Comparison of ENCODE assay signal across 18 cellular contexts in the genomic region with DNA sequence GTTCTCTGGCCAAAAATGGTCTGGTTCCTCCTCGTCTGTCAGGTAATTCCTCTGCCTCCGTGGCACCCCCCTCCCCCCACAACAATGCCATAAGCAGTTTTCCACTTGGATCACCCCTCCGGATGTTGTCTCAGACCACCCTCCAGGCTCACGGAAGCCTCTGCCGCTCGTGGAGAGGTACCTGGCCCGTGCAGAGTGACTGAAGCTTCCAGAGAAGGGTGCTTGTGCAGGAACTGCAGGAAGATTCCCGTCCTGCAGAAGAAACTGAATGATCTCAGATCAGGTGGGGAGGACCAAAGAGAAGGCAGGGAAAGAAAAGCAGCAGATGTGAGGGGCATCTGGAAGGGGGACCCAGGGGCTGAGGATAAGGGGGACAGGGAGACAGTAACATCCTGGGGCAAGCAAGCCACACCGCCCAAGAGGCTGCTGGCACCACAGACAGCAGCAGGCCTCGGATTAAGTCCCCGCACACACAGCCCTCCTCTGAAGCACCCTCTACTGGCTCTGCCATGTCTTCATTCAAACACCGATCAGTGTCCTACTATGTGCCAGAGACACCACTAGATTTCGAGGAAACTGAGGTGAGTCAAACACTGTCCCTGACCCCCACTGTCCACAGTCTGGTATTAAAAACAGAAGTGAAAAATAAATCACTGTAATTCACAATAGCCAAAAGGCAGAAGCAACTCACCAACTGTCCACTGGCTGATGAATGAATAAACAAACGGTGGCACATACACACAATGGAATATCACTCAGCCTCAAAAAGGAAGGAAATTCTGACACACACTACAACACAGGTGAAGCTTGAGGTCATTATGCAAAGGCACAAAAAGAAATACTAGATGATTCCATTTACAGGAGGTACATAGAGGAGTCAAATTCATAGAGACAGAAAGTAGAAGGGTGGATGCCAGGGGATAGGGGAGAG.
"Had no signal": no experiment of that assay in that cellular context is flagged by ENCODE, and none has a peak within 500 bp of the region (broad histone marks: within the 10 kb centered on the region; RNA-seq: fewer than 3 reads in every experiment).

No MANE protein-coding gene starts in this region.

- DNase-seq: activated CD4-positive, alpha-beta T cell treated with anti-CD3 and anti-CD28 coated beads, Interleukin-2, amount 50 U/mL, for 1 hour; activated naive CD4-positive, alpha-beta T cell treated with Interleukin-2 at 50 U/mL for 16 hours; anterior cingulate cortex; brain microvascular endothelial cell; effector memory CD8-positive, alpha-beta T cell; erythroblast; heart right ventricle; naive B cell; retina; stimulated activated CD4-positive, alpha-beta T cell treated with anti-CD3 and anti-CD28 coated beads, Interleukin-4, amount 100 ng/mL, for 4 hours; stimulated activated CD8-positive, alpha-beta memory T cell treated with anti-CD3 and anti-CD28 coated beads, Interleukin-4, amount 100 ng/mL, for 48 hours; stimulated activated naive CD4-positive, alpha-beta T cell treated with Interleukin-2 at 50 U/mL for 16 hours; substantia nigra had no signal

- H3K4me3 ChIP-seq: gastroesophageal sphincter, heart right ventricle, lung, skin epidermis, tibial nerve had no signal

- H3K4me1 ChIP-seq: gastroesophageal sphincter, heart right ventricle, tibial nerve had no signal

- H3K27me3 ChIP-seq: brain microvascular endothelial cell, gastroesophageal sphincter, heart right ventricle, tibial nerve had no signal

- FAIRE-seq: islet of Langerhans had no signal

- H3K36me3 ChIP-seq: brain microvascular endothelial cell, gastroesophageal sphincter, heart right ventricle, tibial nerve had no signal

- H3K9me3 ChIP-seq: gastroesophageal sphincter, heart right ventricle, tibial nerve had no signal

- H3K27ac ChIP-seq: brain microvascular endothelial cell, gastroesophageal sphincter, heart right ventricle, skin epidermis, tibial nerve had no signal
